ENCODE assay signal across 24 cellular contexts in genomic region chr2:219378167-219378851, GRCh38. TPM values are rescaled to one million over a fixed set of nuclear protein-coding genes. Genes with fewer than 3 reads are reported as not detected.
DNase-seq lines count a peak whose midpoint lies in the region; ATAC-seq and TF ChIP-seq lines count a peak whose summit lies in the region.
"Had no signal": no experiment of that assay in that cellular context is flagged by ENCODE, and none has a peak within 500 bp of the region (broad histone marks: within the 10 kb centered on the region; RNA-seq: fewer than 3 reads in every experiment).

No MANE protein-coding gene starts in this region.

- H3K9me3 ChIP-seq in BLaER1 (no peaks in the 10 kb centered on the region), endodermal cell (ENCODE audit: control insufficient read depth, low read length) (no peaks in the 10 kb centered on the region), psoas muscle (no peaks in the 10 kb centered on the region)
- H3K9me3 ChIP-seq in CD8-positive, alpha-beta memory T cell (ENCODE audit: low read length) = no peaks in the 10 kb centered on the region
- H3K9me3 ChIP-seq: SK-N-SH had no signal

- H3K36me3 ChIP-seq in BLaER1 (peaks cover 91% of the 10 kb centered on the region), GM23338 (ENCODE audit: insufficient read depth) (peaks cover under 1% of the 10 kb centered on the region; the same call in 1 of the 2 replicates), endodermal cell (ENCODE audit: control insufficient read depth, insufficient read depth, low read length) (peaks cover 37% of the 10 kb centered on the region), psoas muscle (ENCODE audit: insufficient read depth in 1 of 2, low read depth in 1 of 2) (peaks cover 13 to 88% of the 10 kb centered on the region in 2 donors)
- H3K36me3 ChIP-seq in CD8-positive, alpha-beta memory T cell (ENCODE audit: insufficient read depth, low read length) = peaks cover 32% of the 10 kb centered on the region

- intact Hi-C loops in psoas muscle (cut with DNase I) = no loop called here

- H4K20me1 ChIP-seq in BLaER1 = peaks cover 26% of the 10 kb centered on the region
- no peaks in the 10 kb centered on the region for H4K20me1 ChIP-seq in GM23338 (replicated peaks; ENCODE audit: insufficient read depth)

- H3K36me3 Mint-ChIP-seq in GM23338 (ENCODE audit: low read depth) (peaks cover 38% of the 10 kb centered on the region), endodermal cell (ENCODE audit: low read depth) (peaks cover 44% of the 10 kb centered on the region)
- peaks cover 0 to 69% (median 19%) of the 10 kb centered on the region in 3 donors for H3K36me3 Mint-ChIP-seq in CD8-positive, alpha-beta memory T cell

- no peak for DNase-seq in GM23338 (ENCODE audit: low spot score)
- no peak for DNase-seq in endodermal cell
- DNase-seq in psoas muscle = no peak
- no peak for DNase-seq in activated CD8-positive, alpha-beta memory T cell treated with anti-CD3 and anti-CD28 coated beads, Interleukin-2, amount 50 U/mL, for 4 hours
- DNase-seq in CD8-positive, alpha-beta memory T cell = no peak
- no peak for DNase-seq in NCI-H2081 treated with DMSO at 0.1 percent for 48 hours (lab: John Stamatoyannopoulos, UW)
- DNase-seq: ACHN, DMS79 treated with DMSO at 0.1 percent for 48 hours, H9, NCI-H1048, NCI-H1436, NCI-H1930, NCI-H2171 treated with DMSO at 0.1 percent for 48 hours, NCI-H446 treated with DMSO at 0.1 percent for 48 hours, NCI-H774, OCI-M1, SHP77 treated with DMSO at 0.1 percent for 48 hours, SK-N-SH had no signal

- no peaks in the 10 kb centered on the region for H3K27me3 ChIP-seq in BLaER1
- H3K27me3 ChIP-seq in GM23338 (ENCODE audit: insufficient read depth) = no peaks in the 10 kb centered on the region
- no peaks in the 10 kb centered on the region for H3K27me3 ChIP-seq in endodermal cell (ENCODE audit: control insufficient read depth, insufficient read depth, low read length, poor library complexity, severe bottlenecking)
- no peaks in the 10 kb centered on the region for H3K27me3 ChIP-seq in psoas muscle (ENCODE audit: insufficient read depth in 3 of 3, low read length in 2 of 3)
- H3K27me3 ChIP-seq in CD8-positive, alpha-beta memory T cell (ENCODE audit: insufficient read depth, low read length, poor library complexity, severe bottlenecking) = no peaks in the 10 kb centered on the region

- CTCF ChIA-PET in CD8-positive, alpha-beta memory T cell (lab: Charles Lee) = interaction anchor here (1.0 kb wide), 1 partner anchor 152 kb away, joined by 4 read pairs; no protein-coding TSS in a partner anchor

- H3K27ac Mint-ChIP-seq in GM23338 = peak overlapping the region; percentile 22; the same call in 1 of the 2 replicates
- no peak overlapping the region for H3K27ac Mint-ChIP-seq in endodermal cell
- H3K27ac Mint-ChIP-seq in CD8-positive, alpha-beta memory T cell = peak overlapping the region in 2 of 8 donors; percentile 55 to 93

- H3F3A ChIP-seq in GM23338 (replicated peaks; ENCODE audit: low read depth) = no peaks in the 10 kb centered on the region

- TF ChIP-seq CTCF in GM23338 (conservative IDR thresholded peaks at IDR 0.05; ENCODE audit: low read depth in 2 of 2) (no peak), endodermal cell (conservative IDR thresholded peaks at IDR 0.05) (no peak), psoas muscle (IDR thresholded peaks at IDR 0.05) (no peak)

- WGBS in endodermal cell (ENCODE audit: insufficient coverage in 1 of 2, insufficient read length in 1 of 2), 2 experiments = 89 to 94% methylated on average over 11 to 13 of the region's 13 CpGs
- 65 to 83% (median 71%) methylated on average over 13 of the region's 13 CpGs for WGBS in psoas muscle, 3 donors

- H3K4me3 ChIP-seq in BLaER1 (no peak overlapping the region), GM23338 (no peak overlapping the region), endodermal cell (ENCODE audit: low read length) (no peak overlapping the region), psoas muscle (no peak overlapping the region)
- no peak overlapping the region for H3K4me3 ChIP-seq in CD8-positive, alpha-beta memory T cell (ENCODE audit: low read length)

- ATAC-seq in GM23338 (peak; percentile 62), psoas muscle (peak; percentile 78 to 91 (median 88))

- no peaks in the 10 kb centered on the region for H3K4me1 ChIP-seq in BLaER1
- H3K4me1 ChIP-seq in GM23338 (ENCODE audit: insufficient read depth) = no peaks in the 10 kb centered on the region
- H3K4me1 ChIP-seq in endodermal cell (ENCODE audit: control insufficient read depth, insufficient read depth, low read length) = no peaks in the 10 kb centered on the region
- H3K4me1 ChIP-seq in psoas muscle = peaks cover 4% of the 10 kb centered on the region
- H3K4me1 ChIP-seq in CD8-positive, alpha-beta memory T cell (ENCODE audit: insufficient read depth, low read length) = no peaks in the 10 kb centered on the region

- POLR2A ChIA-PET in CD8-positive, alpha-beta memory T cell (lab: Charles Lee) = no interaction called here

- H3K27me3 Mint-ChIP-seq in GM23338 (ENCODE audit: insufficient read depth, low read depth, poor library complexity) (peaks cover 3% of the 10 kb centered on the region), endodermal cell (ENCODE audit: insufficient read depth) (no peaks in the 10 kb centered on the region)
- no peaks in the 10 kb centered on the region for H3K27me3 Mint-ChIP-seq in CD8-positive, alpha-beta memory T cell

- H2AFZ ChIP-seq in GM23338 = no peak overlapping the region

- H3K9me3 Mint-ChIP-seq in GM23338 (no peaks in the 10 kb centered on the region), endodermal cell (no peaks in the 10 kb centered on the region)
- no peaks in the 10 kb centered on the region for H3K9me3 Mint-ChIP-seq in CD8-positive, alpha-beta memory T cell
- H3K9me3 Mint-ChIP-seq: H9 had no signal

- H3K4me3 Mint-ChIP-seq in GM23338 (no peak overlapping the region), endodermal cell (no peak overlapping the region)
- no peak overlapping the region for H3K4me3 Mint-ChIP-seq in CD8-positive, alpha-beta memory T cell
- H3K4me3 Mint-ChIP-seq: H9 had no signal

- H3K9ac ChIP-seq in BLaER1 (0 out of 2 replicates have a peak overlapping the region, but pooled peaks have one; percentile 34), endodermal cell (ENCODE audit: extremely low read depth, low read length, poor library complexity, severe bottlenecking) (no peak overlapping the region)
- H3K9ac ChIP-seq: SK-N-SH had no signal

- H3K79me2 ChIP-seq in GM23338 (replicated peaks; ENCODE audit: insufficient read depth) = no peaks in the 10 kb centered on the region

- no peaks in the 10 kb centered on the region for H3K9me2 ChIP-seq in GM23338 (ENCODE audit: insufficient read depth)
- H3K9me2 ChIP-seq: SK-N-SH had no signal

- H3K4me2 ChIP-seq in BLaER1 = no peak overlapping the region
- H3K4me2 ChIP-seq in GM23338 = no peak overlapping the region
- H3K4me2 ChIP-seq: SK-N-SH had no signal

- H3K4me1 Mint-ChIP-seq in GM23338 = no peaks in the 10 kb centered on the region; the same call in 2 of the 3 replicates
- H3K4me1 Mint-ChIP-seq in endodermal cell = no peaks in the 10 kb centered on the region
- peaks cover 0 to 5% (median under 1%) of the 10 kb centered on the region in 3 donors for H3K4me1 Mint-ChIP-seq in CD8-positive, alpha-beta memory T cell

- no peak overlapping the region for H3K27ac ChIP-seq in BLaER1
- no peak overlapping the region for H3K27ac ChIP-seq in GM23338 (ENCODE audit: low read depth)
- peak overlapping the region; percentile 49 for H3K27ac ChIP-seq in endodermal cell (ENCODE audit: low read depth, low read length)
- peak overlapping the region; percentile 74 for H3K27ac ChIP-seq in psoas muscle
- no peak overlapping the region for H3K27ac ChIP-seq in CD8-positive, alpha-beta memory T cell (ENCODE audit: low read depth, low read length)
- H3K27ac ChIP-seq: C4-2B had no signal

TF ChIP-seq in GM23338, 12 proteins besides CTCF, POLR2A, EP300 and RAD21 (continues in another document):
- TF ChIP-seq ZNF114 (CRISPR knock-in tag; IDR thresholded peaks at IDR 0.05) (no peak), NANOG (IDR thresholded peaks at IDR 0.05; ENCODE audit: borderline replicate concordance) (no peak), STAT1 (IDR thresholded peaks at IDR 0.05; ENCODE audit: unreplicated experiment) (no peak), CREB1 (CRISPR knock-in tag; IDR thresholded peaks at IDR 0.05; ENCODE audit: low read depth) (no peak), POLR2AphosphoS5 (IDR thresholded peaks at IDR 0.05; ENCODE audit: low read depth) (no peak)

RNA-seq across cellular contexts. Expression of gene DNPEP, which starts 9.4 kb away (rescaled TPM):
- total RNA-seq in GM23338 (2014; rRNA removed; shearing (Covaris generic)) = 58.8 and 67.9 TPM in 2 replicates
- 44.9 and 49.2 TPM in 2 replicates for polyA plus RNA-seq in GM23338 (2016; fragmentation: Nextera tagmentation; extraction: Ambion mirVana)
- 10 to 100 TPM; 54.6 to 76.1 TPM for total RNA-seq in endodermal cell
- 48.9 TPM for polyA plus RNA-seq in endodermal cell (2013, experiment 1 of 2)
- 41.6 TPM for polyA plus RNA-seq in endodermal cell (2013, experiment 2 of 2)
- total RNA-seq in psoas muscle = 10 to 100 TPM; 60.9 to 88.3 (median 63.9) TPM
- polyA plus RNA-seq in psoas muscle = 10 to 100 TPM; 46.7 to 93.1 (median 68.7) TPM
- 100 to 1,000 TPM; 112 to 116 TPM for total RNA-seq in CD8-positive, alpha-beta memory T cell
- 69.1 TPM for polyA plus RNA-seq in CD8-positive, alpha-beta memory T cell

RNA-seq across cellular contexts. Expression of gene DES, which starts 39.9 kb away (rescaled TPM):
- total RNA-seq in GM23338 (2014; rRNA removed; shearing (Covaris generic)) = 2.0 and 6.1 TPM in 2 replicates
- polyA plus RNA-seq in GM23338 (2016; fragmentation: Nextera tagmentation; extraction: Ambion mirVana) (1.0 and 1.3 TPM in 2 replicates), psoas muscle (over 10,000 TPM in 2 of 3 donors, 1,000 to 10,000 TPM in 1; 8,143 to 13,925 (median 13,727) TPM)
- total RNA-seq in endodermal cell (1 to 10 TPM; 1.1 to 3.5 TPM), psoas muscle (over 10,000 TPM; 12,653 to 14,820 (median 13,821) TPM)
- polyA plus RNA-seq in endodermal cell (2013, experiment 1 of 2) = 0.96 TPM
- polyA plus RNA-seq in endodermal cell (2013, experiment 2 of 2) = 0.99 TPM
- not detected for total RNA-seq in CD8-positive, alpha-beta memory T cell
- polyA plus RNA-seq in CD8-positive, alpha-beta memory T cell = not detected
- total RNA-seq: G401, HT-29, MCF 10A had no signal

RNA-seq across cellular contexts. Expression of gene RESP18, which starts 45.8 kb away (rescaled TPM):
- total RNA-seq in GM23338 (2014; rRNA removed; shearing (Covaris generic)) = not detected in 2 replicates
- not detected in 2 replicates for polyA plus RNA-seq in GM23338 (2016; fragmentation: Nextera tagmentation; extraction: Ambion mirVana)
- not detected for total RNA-seq in endodermal cell
- polyA plus RNA-seq in endodermal cell (2013, experiment 1 of 2) = not detected
- polyA plus RNA-seq in endodermal cell (2013, experiment 2 of 2) = not detected
- not detected for total RNA-seq in psoas muscle
- polyA plus RNA-seq in psoas muscle = not detected
- not detected for total RNA-seq in CD8-positive, alpha-beta memory T cell
- polyA plus RNA-seq in CD8-positive, alpha-beta memory T cell = not detected
- total RNA-seq: G401, H9, HT-29, MCF 10A, RPMI7951 had no signal
- polyA plus RNA-seq: SK-N-SH had no signal

RNA-seq across cellular contexts. Expression of gene SPEG, which starts 56.3 kb away (rescaled TPM):
- 32.4 and 32.6 TPM in 2 replicates for total RNA-seq in GM23338 (2014; rRNA removed; shearing (Covaris generic))
- polyA plus RNA-seq in GM23338 (2016; fragmentation: Nextera tagmentation; extraction: Ambion mirVana) = 12.6 and 12.9 TPM in 2 replicates
- total RNA-seq in endodermal cell = 10 to 100 TPM; 23.1 to 29.8 TPM
- polyA plus RNA-seq in endodermal cell (2013, experiment 1 of 2) = 42.6 TPM
- polyA plus RNA-seq in endodermal cell (2013, experiment 2 of 2) = 38.8 TPM
- 100 to 1,000 TPM; 239 to 419 (median 304) TPM for total RNA-seq in psoas muscle
- 100 to 1,000 TPM in 2 of 3 donors, 10 to 100 TPM in 1; 34.8 to 190 (median 133) TPM for polyA plus RNA-seq in psoas muscle
- 1 to 10 TPM in 1 of 2 experiments, under 1 TPM in 1; 0.94 to 1.0 TPM for total RNA-seq in CD8-positive, alpha-beta memory T cell
- 0.48 TPM for polyA plus RNA-seq in CD8-positive, alpha-beta memory T cell

Comparison
In these comparisons a context has a peak if more than half of its experiments do, and no peak if none do; other contexts are left out.
1. H3K27ac ChIP-seq: peak in endodermal cell (single experiment) and psoas muscle (single experiment); none in BLaER1 (single experiment), GM23338 (single experiment) and CD8-positive, alpha-beta memory T cell (single experiment).
2. RNA of gene DES, which starts 39.9 kb away (total RNA-seq): 12,653 to 14,820 TPM in psoas muscle; 1.1 to 3.5 TPM in endodermal cell, 2.0 to 6.1 TPM in GM23338 and not detected in CD8-positive, alpha-beta memory T cell; every median in the first group is over 1,000 times any median in the second.